Comparison of ENCODE assay signal across 22 cellular contexts in the genomic region with DNA sequence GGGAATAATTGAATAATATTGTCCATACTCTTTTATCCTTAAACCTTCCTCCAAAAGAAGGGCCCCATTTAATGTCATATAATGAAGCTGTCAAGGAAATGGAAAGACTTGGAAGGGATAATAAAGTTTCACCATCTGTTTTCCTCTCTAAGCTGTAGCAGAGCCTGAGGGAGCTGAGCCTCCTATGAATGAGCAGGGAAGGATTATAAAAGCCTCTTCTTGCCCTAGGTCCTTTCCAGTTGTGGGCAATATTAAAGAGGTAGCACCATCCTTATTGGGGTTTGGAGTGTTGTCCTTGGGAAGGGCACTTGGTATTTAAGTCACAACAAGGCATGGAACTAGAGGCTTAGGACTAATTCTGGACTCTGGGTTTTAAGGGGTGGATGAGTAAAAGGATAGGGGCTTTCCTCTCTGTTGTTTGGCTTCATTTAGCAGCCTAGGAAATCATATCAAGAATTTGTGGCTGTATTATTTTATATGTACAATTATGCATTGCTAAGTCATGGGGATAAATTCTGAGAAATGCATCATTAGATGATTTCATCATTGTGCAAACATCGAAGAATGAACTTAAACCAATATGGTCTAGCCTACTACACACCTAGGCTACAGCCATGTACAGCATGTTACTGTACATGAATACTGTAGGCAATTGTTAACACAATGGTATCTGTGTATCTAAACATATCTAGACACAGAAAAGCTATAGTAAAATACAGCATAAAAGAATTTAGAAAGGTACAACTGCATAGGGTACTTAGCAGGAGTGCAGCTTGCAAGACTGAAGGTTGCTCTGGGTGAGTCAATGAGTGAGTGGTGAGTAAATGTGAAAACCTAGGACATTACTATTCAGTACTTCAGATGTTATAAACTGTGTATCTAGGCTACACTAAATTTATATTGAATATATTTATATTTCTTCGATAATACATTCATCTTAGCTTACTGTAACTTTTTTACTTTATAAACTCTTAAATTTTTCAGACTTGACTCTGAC.
DNase-seq lines count a peak whose midpoint lies in the region; ATAC-seq, FAIRE-seq and TF ChIP-seq lines count a peak whose summit lies in the region.
"Had no signal": no experiment of that assay in that cellular context is flagged by ENCODE, and none has a peak within 500 bp of the region (broad histone marks: within the 10 kb centered on the region; RNA-seq: fewer than 3 reads in every experiment).

No MANE protein-coding gene starts in this region.

- H3K27me3 ChIP-seq in GM12878 (replicated peaks in 1 of 2; ENCODE audit: control insufficient read depth in 2 of 2, insufficient read depth in 2 of 2, low read length in 1 of 2) (no peaks in the 10 kb centered on the region), prostate gland (replicated peaks; ENCODE audit: insufficient read depth) (no peaks in the 10 kb centered on the region)
- H3K27me3 ChIP-seq: SJCRH30 had no signal

- H3K4me1 ChIP-seq in GM12878 (ENCODE audit: control insufficient read depth, insufficient read depth, low read length) (no peaks in the 10 kb centered on the region), prostate gland (replicated peaks) (no peaks in the 10 kb centered on the region)
- H3K4me1 ChIP-seq: SJCRH30 had no signal

- H3K27ac ChIP-seq in GM12878 (ENCODE audit: control insufficient read depth, insufficient read depth), result no peak overlapping the region
- H3K27ac ChIP-seq in prostate gland, result no peak overlapping the region
- H3K27ac ChIP-seq: SJCRH30 had no signal

- H3K9ac ChIP-seq in GM12878 (ENCODE audit: control insufficient read depth, insufficient read depth, low read length), result no peak overlapping the region

- H3K36me3 ChIP-seq in GM12878 (ENCODE audit: control insufficient read depth in 2 of 2, insufficient read depth in 2 of 2, low read length in 1 of 2), result no peaks in the 10 kb centered on the region
- H3K36me3 ChIP-seq in prostate gland, result no peaks in the 10 kb centered on the region
- H3K36me3 ChIP-seq: SJCRH30 had no signal

- DNase-seq in activated naive CD8-positive, alpha-beta T cell treated with anti-CD3 and anti-CD28 coated beads, Interleukin-2, amount 50 U/mL, for 24 hours, result no peak
- DNase-seq in activated naive CD8-positive, alpha-beta T cell treated with anti-CD3 and anti-CD28 coated beads for 36 hours, result no peak
- DNase-seq in NCI-H524 treated with DMSO at 0.1 percent for 48 hours (lab: John Stamatoyannopoulos, UW) (peak; percentile 78), GM12878 (ENCODE audit: low read depth, low spot score) (no peak), RKO (ENCODE audit: low spot score) (no peak), dedifferentiated amniotic fluid mesenchymal stem cell (ENCODE audit: extremely low spot score) (no peak), prostate gland (ENCODE audit: low spot score) (no peak)
- DNase-seq: CD4-positive, CD25-positive, alpha-beta regulatory T cell; DMS 273 treated with DMSO at 0.1 percent for 48 hours; GOT3; Karpas-422; NCI-H1694; NCI-H2081; NCI-H2171; NCI-H526 treated with DMSO at 0.1 percent for 48 hours; NK-92 treated with Interleukin-12 subunit alpha and Interleukin-12 subunit beta, amount 100 ng/mL, for 24 hours; SJCRH30 had no signal

- SMC1A ChIA-PET in GM12878 (lab: Charles Lee; ENCODE audit: uncharacterized antibody, unreplicated experiment), result interaction anchor here (0.7 to 1.5 kb wide), 4 partner anchors 13 to 184 kb away, joined by 3 to 4 read pairs (median 3); no protein-coding TSS in a partner anchor

- no peaks in the 10 kb centered on the region for H3K9me3 ChIP-seq in GM12878 (replicated peaks; ENCODE audit: control insufficient read depth, insufficient read depth, low read length)
- no peaks in the 10 kb centered on the region for H3K9me3 ChIP-seq in prostate gland
- H3K9me3 ChIP-seq: SJCRH30 had no signal

- TF ChIP-seq POLR2A in GM12878 (IDR thresholded peaks at IDR 0.05; ENCODE audit: low read depth, low read length) (no peak), prostate gland (IDR thresholded peaks at IDR 0.05) (no peak)

- H4K20me1 ChIP-seq in GM12878 (ENCODE audit: control insufficient read depth, insufficient read depth), result no peaks in the 10 kb centered on the region

- RAD21 ChIA-PET in GM12878 (lab: Charles Lee; ENCODE audit: unreplicated experiment), result no interaction called here

- TF ChIP-seq CTCF in GM12878 (IDR thresholded peaks at IDR 0.05 in 2 of 3, conservative IDR thresholded peaks at IDR 0.05 in 1 of 3; ENCODE audit: control insufficient read depth in 2 of 3, extremely low read depth in 1 of 3, insufficient read depth in 1 of 3, low read depth in 3 of 3, low read length in 3 of 3), result no peak
- TF ChIP-seq CTCF in prostate gland (IDR thresholded peaks at IDR 0.05), result no peak

- no peak overlapping the region for H3K4me2 ChIP-seq in GM12878 (ENCODE audit: control insufficient read depth, insufficient read depth)

- CTCF ChIA-PET in GM12878 (lab: Yijun Ruan, JAX), result no interaction called here

- H3K79me2 ChIP-seq in GM12878 (ENCODE audit: control insufficient read depth, insufficient read depth, low read length), result no peaks in the 10 kb centered on the region

- no peak overlapping the region for H3K4me3 ChIP-seq in GM12878
- no peak overlapping the region for H3K4me3 ChIP-seq in prostate gland
- H3K4me3 ChIP-seq: SJCRH30 had no signal

- POLR2A ChIA-PET in GM12878 (lab: Charles Lee), result no interaction called here

- H3K9me3 Mint-ChIP-seq in activated naive CD8-positive, alpha-beta T cell treated with anti-CD3 and anti-CD28 coated beads, Interleukin-2, amount 50 U/mL, for 24 hours, result no peaks in the 10 kb centered on the region
- no peaks in the 10 kb centered on the region for H3K9me3 Mint-ChIP-seq in activated naive CD8-positive, alpha-beta T cell treated with anti-CD3 and anti-CD28 coated beads for 36 hours
- H3K9me3 Mint-ChIP-seq: CD4-positive, CD25-positive, alpha-beta regulatory T cell; IgD-negative memory B cell had no signal

- no peak for FAIRE-seq in GM12878 (lab: Jason Lieb, UNC)
- FAIRE-seq: G401.6, GM18507 had no signal

- no peak overlapping the region for H3K4me3 Mint-ChIP-seq in activated naive CD8-positive, alpha-beta T cell treated with anti-CD3 and anti-CD28 coated beads, Interleukin-2, amount 50 U/mL, for 24 hours
- H3K4me3 Mint-ChIP-seq in activated naive CD8-positive, alpha-beta T cell treated with anti-CD3 and anti-CD28 coated beads for 36 hours, result no peak overlapping the region
- H3K4me3 Mint-ChIP-seq: CD4-positive, CD25-positive, alpha-beta regulatory T cell; IgD-negative memory B cell had no signal

- TF ChIP-seq RAD21 in GM12878 (IDR thresholded peaks at IDR 0.05; ENCODE audit: insufficient read depth, low read depth, low read length), result no peak

- intact Hi-C loops in GM12878 (cut with micrococcal nuclease; ENCODE audit: unreplicated experiment) (no loop called here), prostate gland (cut with DNase I) (no loop called here)

- TF ChIP-seq EP300 in GM12878 (IDR thresholded peaks at IDR 0.05; ENCODE audit: borderline replicate concordance in 1 of 2, control insufficient read depth in 1 of 2, low read depth in 2 of 2, low read length in 2 of 2), result no peak

- H2AFZ ChIP-seq in GM12878 (ENCODE audit: control insufficient read depth, low read depth, low read length), result no peak overlapping the region

- peak; percentile 54 for ATAC-seq in activated naive CD8-positive, alpha-beta T cell treated with anti-CD3 and anti-CD28 coated beads, Interleukin-2, amount 50 U/mL, for 24 hours
- ATAC-seq in GM12878, result 0 out of 3 replicates have a peak, but pooled peaks have one; percentile 28
- ATAC-seq: HCT116, Panc1 had no signal

- in situ Hi-C loops in GM12878 (cut with MboI), result loop anchor here (25.0 kb wide), 2 partner anchors 546 to 1046 kb away; a partner anchor contains a TSS

- 3% methylated on average over 2 of the region's 2 CpGs for WGBS in GM12878 (ENCODE audit: insufficient coverage, insufficient replicate concordance, low lambda C conversion rate, missing lambda C conversion rate)
- 94% methylated on average over 2 of the region's 2 CpGs for WGBS in prostate gland

- H3K36me3 Mint-ChIP-seq in activated naive CD8-positive, alpha-beta T cell treated with anti-CD3 and anti-CD28 coated beads, Interleukin-2, amount 50 U/mL, for 24 hours (ENCODE audit: low read depth), result no peaks in the 10 kb centered on the region
- H3K36me3 Mint-ChIP-seq in activated naive CD8-positive, alpha-beta T cell treated with anti-CD3 and anti-CD28 coated beads for 36 hours, result no peaks in the 10 kb centered on the region
- H3K36me3 Mint-ChIP-seq: CD4-positive, CD25-positive, alpha-beta regulatory T cell; IgD-negative memory B cell had no signal

- no TSS peak for BruUV-seq in GM12878 (replicated peaks; lab: Mats Ljungman, UMichigan)

- H3K27me3 Mint-ChIP-seq in activated naive CD8-positive, alpha-beta T cell treated with anti-CD3 and anti-CD28 coated beads, Interleukin-2, amount 50 U/mL, for 24 hours, result no peaks in the 10 kb centered on the region
- no peaks in the 10 kb centered on the region for H3K27me3 Mint-ChIP-seq in activated naive CD8-positive, alpha-beta T cell treated with anti-CD3 and anti-CD28 coated beads for 36 hours
- H3K27me3 Mint-ChIP-seq: CD4-positive, CD25-positive, alpha-beta regulatory T cell; IgD-negative memory B cell had no signal

- peaks cover 2% of the 10 kb centered on the region for H3K4me1 Mint-ChIP-seq in activated naive CD8-positive, alpha-beta T cell treated with anti-CD3 and anti-CD28 coated beads, Interleukin-2, amount 50 U/mL, for 24 hours
- H3K4me1 Mint-ChIP-seq in activated naive CD8-positive, alpha-beta T cell treated with anti-CD3 and anti-CD28 coated beads for 36 hours, result peaks cover 10% of the 10 kb centered on the region
- H3K4me1 Mint-ChIP-seq: CD4-positive, CD25-positive, alpha-beta regulatory T cell had no signal

- H3K27ac Mint-ChIP-seq in activated naive CD8-positive, alpha-beta T cell treated with anti-CD3 and anti-CD28 coated beads, Interleukin-2, amount 50 U/mL, for 24 hours, result no peak overlapping the region
- H3K27ac Mint-ChIP-seq in activated naive CD8-positive, alpha-beta T cell treated with anti-CD3 and anti-CD28 coated beads for 36 hours, result no peak overlapping the region
- H3K27ac Mint-ChIP-seq: IgD-negative memory B cell had no signal

TF ChIP-seq in GM12878, 131 proteins besides CTCF, POLR2A, EP300 and RAD21 (continues in another document):
- TF ChIP-seq MEF2A (IDR thresholded peaks at IDR 0.05; ENCODE audit: insufficient read depth, low read depth, low read length), result no peak
- TF ChIP-seq HDAC2 (IDR thresholded peaks at IDR 0.05), result no peak
- no peak for TF ChIP-seq PML (IDR thresholded peaks at IDR 0.05; ENCODE audit: low read length)
- TF ChIP-seq CREB1 (IDR thresholded peaks at IDR 0.05; ENCODE audit: low read depth), result no peak
